ENCODE assay signal across 12 cellular contexts in genomic region chr3:111595239-111595638, GRCh38. TPM values are rescaled to one million over a fixed set of nuclear protein-coding genes. Genes with fewer than 3 reads are reported as not detected.
DNase-seq lines count a peak whose midpoint lies in the region; ATAC-seq and TF ChIP-seq lines count a peak whose summit lies in the region.
"Had no signal": no experiment of that assay in that cellular context is flagged by ENCODE, and none has a peak within 500 bp of the region (broad histone marks: within the 10 kb centered on the region; RNA-seq: fewer than 3 reads in every experiment).

A gene with protein sequence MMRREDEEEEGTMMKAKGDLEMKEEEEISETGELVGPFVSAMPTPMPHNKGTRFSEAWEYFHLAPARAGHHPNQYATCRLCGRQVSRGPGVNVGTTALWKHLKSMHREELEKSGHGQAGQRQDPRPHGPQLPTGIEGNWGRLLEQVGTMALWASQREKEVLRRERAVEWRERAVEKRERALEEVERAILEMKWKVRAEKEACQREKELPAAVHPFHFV (minus strand): TSS chr3:111595346. CDS start chr3:111594201, 1,145 bp downstream.

- no peaks in the 10 kb centered on the region for H3K36me3 ChIP-seq in right atrium auricular region
- H3K36me3 ChIP-seq: cardiac muscle cell, left ventricle myocardium inferior had no signal

- DNase-seq in stimulated activated naive CD4-positive, alpha-beta T cell treated with Interleukin-2 at 50 U/mL for 16 hours (lab: John Stamatoyannopoulos, UW): peak; percentile 8
- no peak for DNase-seq in stimulated activated naive CD4-positive, alpha-beta T cell (lab: John Stamatoyannopoulos, UW)
- no peak for DNase-seq in effector memory CD8-positive, alpha-beta T cell
- DNase-seq in NCI-H524 (lab: John Stamatoyannopoulos, UW) (no peak), right atrium auricular region (ENCODE audit: low spot score) (no peak), CD1c-positive myeloid dendritic cell (ENCODE audit: extremely low spot score) (no peak)
- no peak for DNase-seq in activated effector memory CD4-positive, alpha-beta T cell treated with Interleukin-2 at 50 U/mL for 16 hours
- DNase-seq: DND-41, left ventricle myocardium inferior had no signal

- H3K27ac Mint-ChIP-seq in effector memory CD8-positive, alpha-beta T cell: peak within 1 kb of the TSS; percentile 86

- H3K4me1 Mint-ChIP-seq in effector memory CD8-positive, alpha-beta T cell (ENCODE audit: low read depth in 2 of 2): peaks cover 21 to 55% of the 10 kb centered on the region in 2 donors

- H3K4me3 Mint-ChIP-seq in effector memory CD8-positive, alpha-beta T cell: peak within 1 kb of the TSS in 1 of 2 donors; percentile 43

- no peaks in the 10 kb centered on the region for H3K4me1 ChIP-seq in right atrium auricular region
- H3K4me1 ChIP-seq: left ventricle myocardium inferior had no signal

- no peaks in the 10 kb centered on the region for H3K27me3 Mint-ChIP-seq in effector memory CD8-positive, alpha-beta T cell

- no peak within 1 kb of the TSS for H3K27ac ChIP-seq in right atrium auricular region
- H3K27ac ChIP-seq: cardiac muscle cell, left ventricle myocardium inferior had no signal

- H3K36me3 Mint-ChIP-seq in effector memory CD8-positive, alpha-beta T cell (ENCODE audit: insufficient read depth): peaks cover 24% of the 10 kb centered on the region

- H3K27me3 ChIP-seq in right atrium auricular region: no peaks in the 10 kb centered on the region
- H3K27me3 ChIP-seq: cardiac muscle cell had no signal

- no peaks in the 10 kb centered on the region for H3K9me3 ChIP-seq in right atrium auricular region
- H3K9me3 ChIP-seq: left ventricle myocardium inferior had no signal

- H3K4me3 ChIP-seq in right atrium auricular region: no peak within 1 kb of the TSS
- H3K4me3 ChIP-seq: cardiac muscle cell, left ventricle myocardium inferior had no signal

- no peak for TF ChIP-seq CTCF in right atrium auricular region (IDR thresholded peaks at IDR 0.05)

- ATAC-seq in HG03354 (IDR thresholded peaks at IDR 0.05; ENCODE audit: poor library complexity, severe bottlenecking, unreplicated experiment): peak; percentile 25
- no peak for ATAC-seq in effector memory CD8-positive, alpha-beta T cell (replicated peaks)

- no peaks in the 10 kb centered on the region for H3K9me3 Mint-ChIP-seq in effector memory CD8-positive, alpha-beta T cell

RNA-seq across cellular contexts. Expression of the gene that starts here (rescaled TPM):
- under 1 TPM in 1 of 2 donors, not detected in 1; 0.47 TPM for total RNA-seq in right atrium auricular region
- total RNA-seq: cardiac muscle cell, left ventricle myocardium inferior, SK-MEL-5 had no signal
